In the genomic region with DNA sequence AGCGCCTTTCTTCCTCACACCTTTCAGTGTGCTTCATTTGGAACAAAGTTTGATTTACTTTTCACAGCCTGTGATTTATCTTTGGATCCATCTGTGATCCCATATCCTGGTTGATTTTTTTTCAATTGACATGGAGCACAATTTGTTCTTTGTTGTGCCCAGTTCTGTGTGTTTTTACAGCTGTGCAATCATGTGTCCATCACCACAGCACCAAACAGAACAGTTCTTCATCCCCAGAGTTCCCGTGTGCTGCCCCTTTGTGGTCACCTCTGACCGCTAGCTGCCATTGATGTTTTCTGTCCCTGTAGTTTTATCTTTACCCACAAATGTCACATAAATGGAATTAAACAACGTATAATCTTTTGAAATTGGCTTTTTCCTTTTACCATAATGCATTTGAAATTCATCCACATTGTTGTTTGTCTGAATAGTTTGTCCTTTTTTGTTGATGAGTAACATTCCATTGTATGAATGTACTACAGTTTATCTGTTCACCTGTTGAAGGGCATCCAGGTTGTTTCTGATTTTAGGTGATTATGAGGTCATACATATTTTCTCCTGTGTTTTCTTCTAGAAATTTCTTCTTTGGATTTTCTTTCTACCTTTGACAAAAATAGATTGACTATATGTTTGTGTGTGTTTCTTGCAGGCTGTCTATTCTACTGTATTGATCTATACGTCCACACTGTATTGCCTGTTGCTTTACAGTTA, we compare ENCODE assay signal across 17 cellular contexts. TPM values are rescaled to one million over a fixed set of nuclear protein-coding genes. Genes with fewer than 3 reads are reported as not detected.
DNase-seq lines count a peak whose midpoint lies in the region; TF ChIP-seq lines count a peak whose summit lies in the region.
"Had no signal": no experiment of that assay in that cellular context is flagged by ENCODE, and none has a peak within 500 bp of the region (broad histone marks: within the 10 kb centered on the region; RNA-seq: fewer than 3 reads in every experiment).

No MANE protein-coding gene starts in this region.

- H3K4me3 Mint-ChIP-seq in activated CD4-positive, alpha-beta T cell treated with anti-CD3 and anti-CD28 coated beads, Interleukin-2, amount 10 ng/mL, durations not matched to agents 24 days and 14 days: no peak overlapping the region
- H3K4me3 Mint-ChIP-seq in activated CD4-positive, alpha-beta T cell treated with anti-CD3 and anti-CD28 coated beads, Interleukin-2, amount 10 ng/mL, durations not matched to agents 7 days and 5 days: no peak overlapping the region
- no peak overlapping the region for H3K4me3 Mint-ChIP-seq in T-helper 2 cell treated with Interferon-gamma antibody and Interleukin-4, amounts not matched to agents 5 μg/mL and 100 μg/mL, for 36 hours
- H3K4me3 Mint-ChIP-seq: naive thymus-derived CD4-positive, alpha-beta T cell had no signal

- CTCF ChIA-PET in activated CD4-positive, alpha-beta T cell treated with anti-CD3 and anti-CD28 coated beads, Interleukin-2, amount 10 ng/mL, durations not matched to agents 7 days and 5 days (lab: Charles Lee): no interaction called here
- CTCF ChIA-PET in PC-9 (lab: Charles Lee): no interaction called here

- H3K9me2 ChIP-seq in PC-9 (ENCODE audit: insufficient read depth): no peaks in the 10 kb centered on the region; the same call in 1 of the 2 replicates

- POLR2A ChIA-PET in activated CD4-positive, alpha-beta T cell treated with anti-CD3 and anti-CD28 coated beads, Interleukin-2, amount 10 ng/mL, durations not matched to agents 7 days and 5 days (lab: Charles Lee): no interaction called here
- POLR2A ChIA-PET in PC-9 (lab: Charles Lee; ENCODE audit: unreplicated experiment): no interaction called here

- H3K27ac Mint-ChIP-seq in activated CD4-positive, alpha-beta T cell treated with anti-CD3 and anti-CD28 coated beads, Interleukin-2, amount 10 ng/mL, durations not matched to agents 24 days and 14 days: no peak overlapping the region
- H3K27ac Mint-ChIP-seq in activated CD4-positive, alpha-beta T cell treated with anti-CD3 and anti-CD28 coated beads, Interleukin-2, amount 10 ng/mL, durations not matched to agents 7 days and 5 days: no peak overlapping the region
- H3K27ac Mint-ChIP-seq in T-helper 2 cell treated with Interferon-gamma antibody and Interleukin-4, amounts not matched to agents 5 μg/mL and 100 μg/mL, for 36 hours: no peak overlapping the region
- H3K27ac Mint-ChIP-seq: IgD-negative memory B cell had no signal

- no peak overlapping the region for H3K4me2 ChIP-seq in PC-9

- peaks cover 18% of the 10 kb centered on the region for H3K36me3 Mint-ChIP-seq in activated CD4-positive, alpha-beta T cell treated with anti-CD3 and anti-CD28 coated beads, Interleukin-2, amount 10 ng/mL, durations not matched to agents 24 days and 14 days (ENCODE audit: low read depth)
- H3K36me3 Mint-ChIP-seq in activated CD4-positive, alpha-beta T cell treated with anti-CD3 and anti-CD28 coated beads, Interleukin-2, amount 10 ng/mL, durations not matched to agents 7 days and 5 days (ENCODE audit: low read depth): peaks cover 14% of the 10 kb centered on the region
- H3K36me3 Mint-ChIP-seq in T-helper 2 cell treated with Interferon-gamma antibody and Interleukin-4, amounts not matched to agents 5 μg/mL and 100 μg/mL, for 36 hours (ENCODE audit: low read depth): peaks cover 8% of the 10 kb centered on the region

- H3K9me3 Mint-ChIP-seq in activated CD4-positive, alpha-beta T cell treated with anti-CD3 and anti-CD28 coated beads, Interleukin-2, amount 10 ng/mL, durations not matched to agents 24 days and 14 days: no peaks in the 10 kb centered on the region
- no peaks in the 10 kb centered on the region for H3K9me3 Mint-ChIP-seq in activated CD4-positive, alpha-beta T cell treated with anti-CD3 and anti-CD28 coated beads, Interleukin-2, amount 10 ng/mL, durations not matched to agents 7 days and 5 days
- no peaks in the 10 kb centered on the region for H3K9me3 Mint-ChIP-seq in T-helper 2 cell treated with Interferon-gamma antibody and Interleukin-4, amounts not matched to agents 5 μg/mL and 100 μg/mL, for 36 hours
- H3K9me3 Mint-ChIP-seq: IgD-negative memory B cell; naive thymus-derived CD4-positive, alpha-beta T cell had no signal

- no peaks in the 10 kb centered on the region for H3F3A ChIP-seq in PC-9 (ENCODE audit: insufficient read depth, low read depth)

- H3K4me1 Mint-ChIP-seq in activated CD4-positive, alpha-beta T cell treated with anti-CD3 and anti-CD28 coated beads, Interleukin-2, amount 10 ng/mL, durations not matched to agents 24 days and 14 days: no peaks in the 10 kb centered on the region
- H3K4me1 Mint-ChIP-seq in activated CD4-positive, alpha-beta T cell treated with anti-CD3 and anti-CD28 coated beads, Interleukin-2, amount 10 ng/mL, durations not matched to agents 7 days and 5 days: peaks cover 2% of the 10 kb centered on the region
- H3K4me1 Mint-ChIP-seq in T-helper 2 cell treated with Interferon-gamma antibody and Interleukin-4, amounts not matched to agents 5 μg/mL and 100 μg/mL, for 36 hours (ENCODE audit: low read depth): no peaks in the 10 kb centered on the region

- no peaks in the 10 kb centered on the region for H3K27me3 Mint-ChIP-seq in activated CD4-positive, alpha-beta T cell treated with anti-CD3 and anti-CD28 coated beads, Interleukin-2, amount 10 ng/mL, durations not matched to agents 24 days and 14 days
- H3K27me3 Mint-ChIP-seq in activated CD4-positive, alpha-beta T cell treated with anti-CD3 and anti-CD28 coated beads, Interleukin-2, amount 10 ng/mL, durations not matched to agents 7 days and 5 days: no peaks in the 10 kb centered on the region
- H3K27me3 Mint-ChIP-seq in T-helper 2 cell treated with Interferon-gamma antibody and Interleukin-4, amounts not matched to agents 5 μg/mL and 100 μg/mL, for 36 hours (ENCODE audit: low read depth): no peaks in the 10 kb centered on the region
- H3K27me3 Mint-ChIP-seq: IgD-negative memory B cell; naive thymus-derived CD4-positive, alpha-beta T cell had no signal

- no TSS peak for BruUV-seq in PC-9 (replicated peaks; lab: Mats Ljungman, UMichigan)

- no peaks in the 10 kb centered on the region for H3K79me2 ChIP-seq in PC-9 (ENCODE audit: low read depth)

- DNase-seq in activated CD4-positive, alpha-beta T cell treated with anti-CD3 and anti-CD28 coated beads, Interleukin-2, amount 10 ng/mL, durations not matched to agents 24 days and 14 days: peak; percentile 29
- no peak for DNase-seq in activated CD4-positive, alpha-beta T cell treated with anti-CD3 and anti-CD28 coated beads, Interleukin-2, amount 10 ng/mL, durations not matched to agents 7 days and 5 days
- DNase-seq in astrocyte of the hippocampus (ENCODE audit: low read depth, low spot score) (peak; percentile 12), iPS-NIHi7 (ENCODE audit: extremely low spot score) (peak; percentile 15), PC-9 (no peak)
- no peak for DNase-seq in T-helper 2 cell treated with Interferon-gamma antibody and Interleukin-4, amounts not matched to agents 5 μg/mL and 100 μg/mL, for 36 hours (ENCODE audit: low spot score)
- DNase-seq in NK-92 treated with Interleukin-12 subunit alpha and Interleukin-12 subunit beta, amount 100 ng/mL, for 24 hours (lab: John Stamatoyannopoulos, UW): no peak
- DNase-seq: 8988T; COR-L47; gastrocnemius medialis; naive thymus-derived CD4-positive, alpha-beta T cell; NCI-H1694; testis had no signal

- no peak for TF ChIP-seq CTCF in PC-9 (conservative IDR thresholded peaks at IDR 0.05)

- H2AFZ ChIP-seq in PC-9: no peak overlapping the region

- H3K4me1 ChIP-seq in PC-9 (replicated peaks; ENCODE audit: insufficient read depth): no peaks in the 10 kb centered on the region
- H3K4me1 ChIP-seq: gastrocnemius medialis had no signal

- H3K36me3 ChIP-seq in PC-9 (ENCODE audit: low read depth): no peaks in the 10 kb centered on the region

- H3K9me3 ChIP-seq in PC-9 (ENCODE audit: insufficient read depth, low read depth): no peaks in the 10 kb centered on the region
- H3K9me3 ChIP-seq: gastrocnemius medialis, testis had no signal

- intact Hi-C loops in activated CD4-positive, alpha-beta T cell treated with anti-CD3 and anti-CD28 coated beads, Interleukin-2, amount 10 ng/mL, durations not matched to agents 24 days and 14 days (cut with micrococcal nuclease): no loop called here
- intact Hi-C loops in PC-9 (cut with micrococcal nuclease; ENCODE audit: unreplicated experiment): no loop called here

- H3K27ac ChIP-seq in temporal lobe (ENCODE audit: low read depth, low read length) (peak overlapping the region; percentile 96), PC-9 (no peak overlapping the region)
- H3K27ac ChIP-seq: gastrocnemius medialis, SK-N-MC, skin epidermis, testis had no signal

- no peaks in the 10 kb centered on the region for H3K27me3 ChIP-seq in PC-9 (ENCODE audit: insufficient read depth, low read depth)
- H3K27me3 ChIP-seq: gastrocnemius medialis, testis had no signal

- no peak overlapping the region for H3K4me3 ChIP-seq in PC-9
- H3K4me3 ChIP-seq: gastrocnemius medialis, SK-N-MC, skin epidermis, testis had no signal

- no peaks in the 10 kb centered on the region; the same call in 1 of the 2 replicates for H4K20me1 ChIP-seq in PC-9 (ENCODE audit: insufficient read depth)

RNA-seq across cellular contexts. Expression of a gene that starts 17.4 kb away (rescaled TPM):
- 7.5 and 7.6 TPM in 2 replicates for total RNA-seq in activated CD4-positive, alpha-beta T cell treated with anti-CD3 and anti-CD28 coated beads, Interleukin-2, amount 10 ng/mL, durations not matched to agents 24 days and 14 days
- 10 to 100 TPM; 10.5 to 10.8 TPM for total RNA-seq in activated CD4-positive, alpha-beta T cell treated with anti-CD3 and anti-CD28 coated beads, Interleukin-2, amount 10 ng/mL, durations not matched to agents 7 days and 5 days
- total RNA-seq in temporal lobe (17.9 TPM), PC-9 (2021) (11.5 TPM in 2 replicates)

RNA-seq across cellular contexts. Expression of a gene that starts 37.2 kb away (rescaled TPM):
- total RNA-seq in activated CD4-positive, alpha-beta T cell treated with anti-CD3 and anti-CD28 coated beads, Interleukin-2, amount 10 ng/mL, durations not matched to agents 24 days and 14 days: 39.9 and 47.4 TPM in 2 replicates
- 10 to 100 TPM; 57.7 to 58.6 TPM for total RNA-seq in activated CD4-positive, alpha-beta T cell treated with anti-CD3 and anti-CD28 coated beads, Interleukin-2, amount 10 ng/mL, durations not matched to agents 7 days and 5 days
- 150 TPM for total RNA-seq in temporal lobe
- 54.9 and 59.1 TPM in 2 replicates for total RNA-seq in PC-9 (2021)

Comparison
In these comparisons a context has a peak if more than half of its experiments do, and no peak if none do; other contexts are left out.
1. DNase-seq: peak in activated CD4-positive, alpha-beta T cell treated with anti-CD3 and anti-CD28 coated beads, Interleukin-2, amount 10 ng/mL, durations not matched to agents 24 days and 14 days (single experiment), astrocyte of the hippocampus (single experiment) and iPS-NIHi7 (single experiment); none in activated CD4-positive, alpha-beta T cell treated with anti-CD3 and anti-CD28 coated beads, Interleukin-2, amount 10 ng/mL, durations not matched to agents 7 days and 5 days (single experiment), PC-9 (0 of 2), T-helper 2 cell treated with Interferon-gamma antibody and Interleukin-4, amounts not matched to agents 5 μg/mL and 100 μg/mL, for 36 hours (single experiment) and NK-92 treated with Interleukin-12 subunit alpha and Interleukin-12 subunit beta, amount 100 ng/mL, for 24 hours (single experiment).